8 cellular contexts compared by ENCODE assay signal in the genomic region with DNA sequence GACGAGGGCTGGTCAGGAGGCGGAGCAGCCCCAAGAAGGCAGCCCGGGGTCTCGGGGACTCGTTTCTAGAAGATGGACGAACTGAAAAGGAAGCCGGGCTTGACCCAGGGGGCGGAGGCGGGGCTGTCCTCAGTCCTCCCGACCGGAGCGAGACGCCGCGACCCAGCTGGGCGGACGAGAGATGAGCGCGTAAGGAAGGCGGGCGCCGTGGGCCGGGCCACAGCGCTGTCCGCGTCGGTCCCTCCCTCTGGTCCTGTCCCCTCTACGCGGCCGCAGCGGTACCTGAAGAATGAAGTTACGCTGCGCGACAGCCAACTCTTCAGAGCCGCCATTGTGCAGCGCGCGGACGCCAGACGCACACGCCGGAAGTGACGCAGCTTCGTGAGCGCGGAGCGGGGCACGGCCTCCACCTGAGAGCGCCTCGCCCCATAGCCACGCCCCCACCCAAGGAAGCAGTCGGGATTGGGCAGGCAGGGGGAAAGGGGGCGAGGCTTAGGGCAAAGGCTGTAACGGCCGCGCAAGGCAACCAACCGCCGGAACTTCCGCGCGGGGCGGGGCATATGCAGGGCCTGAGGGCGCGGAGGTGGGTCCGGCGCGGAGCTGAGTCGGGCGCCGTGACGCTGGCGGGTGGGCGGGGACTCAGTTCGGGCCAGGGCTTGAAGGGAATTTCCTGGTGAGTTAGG. TPM values are rescaled to one million over a fixed set of nuclear protein-coding genes. Genes with fewer than 3 reads are reported as not detected.
DNase-seq lines count a peak whose midpoint lies in the region; ATAC-seq and TF ChIP-seq lines count a peak whose summit lies in the region.

A gene (minus strand): TSS at position 370 of the 683 bp plus-strand sequence. CDS start 38 bp downstream, at position 332.

- peak; percentile 100 for DNase-seq in DMS53 (lab: John Stamatoyannopoulos, UW)
- peak; percentile 99 for DNase-seq in KG1 (lab: John Stamatoyannopoulos, UW)
- peak; percentile 86 for DNase-seq in Panc1 (ENCODE audit: low read depth, low spot score)
- peak; percentile 100 for DNase-seq in activated T-cell treated with anti-CD3 and anti-CD28 coated beads, Interleukin-2, amount 50 U/mL, for 4 hours
- peak; percentile 100 for DNase-seq in erythroblast (lab: John Stamatoyannopoulos, UW)
- DNase-seq in stimulated activated CD8-positive, alpha-beta memory T cell treated with anti-CD3 and anti-CD28 coated beads, Interleukin-7, amount 100 ng/mL, for 1 hour (ENCODE audit: low read depth in 2 of 2), result peak; percentile 98 to 99

- TF ChIP-seq CTCF in Panc1 (IDR thresholded peaks at IDR 0.05), result no peak

- peak within 1 kb of the TSS; percentile 88 for H3K9ac ChIP-seq in mucosa of stomach (ENCODE audit: low read length)

- ATAC-seq in GM21723 (IDR thresholded peaks at IDR 0.05; ENCODE audit: unreplicated experiment) (peak; percentile 91), Panc1 (peak; percentile 96)
- ATAC-seq in activated T-cell treated with anti-CD3 and anti-CD28 coated beads, Interleukin-2, amount 50 U/mL, for 4 hours, result peak; percentile 94

- intact Hi-C loops in Panc1 (cut with micrococcal nuclease; ENCODE audit: unreplicated experiment), result no loop called here

- peak within 1 kb of the TSS; percentile 92 for H3K4me3 Mint-ChIP-seq in activated T-cell treated with anti-CD3 and anti-CD28 coated beads, Interleukin-2, amount 50 U/mL, for 4 hours

- peaks cover 15% of the 10 kb centered on the region; the same call in 1 of the 2 replicates for H3K36me3 ChIP-seq in Panc1 (ENCODE audit: control insufficient read depth, insufficient read depth, low read length)
- H3K36me3 ChIP-seq in mucosa of stomach (ENCODE audit: control insufficient read depth, insufficient read depth, low read length), result peaks cover 2% of the 10 kb centered on the region

- H3K36me3 Mint-ChIP-seq in activated T-cell treated with anti-CD3 and anti-CD28 coated beads, Interleukin-2, amount 50 U/mL, for 4 hours (ENCODE audit: insufficient read depth), result peaks cover 29% of the 10 kb centered on the region

- H3K4me1 Mint-ChIP-seq in activated T-cell treated with anti-CD3 and anti-CD28 coated beads, Interleukin-2, amount 50 U/mL, for 4 hours (ENCODE audit: low read depth), result peaks cover 41% of the 10 kb centered on the region

- CTCF ChIA-PET in Panc1 (lab: Charles Lee), result interaction anchor here (0.5 to 0.6 kb wide), 2 partner anchors 268 to 1995 kb away, joined by 4 to 6 read pairs; no protein-coding TSS in a partner anchor

- in situ Hi-C loops in Panc1 (cut with HindIII; ENCODE audit: low pct_unique_long_range_greater_than_20kb, low sequenced_read_pairs), result no loop called here

- H3K4me1 ChIP-seq in Panc1 (ENCODE audit: control insufficient read depth, insufficient read depth, low read length) (peaks cover 16% of the 10 kb centered on the region), mucosa of stomach (ENCODE audit: control insufficient read depth, insufficient read depth, low read length) (peaks cover 8% of the 10 kb centered on the region)

- H3K9me3 Mint-ChIP-seq in activated T-cell treated with anti-CD3 and anti-CD28 coated beads, Interleukin-2, amount 50 U/mL, for 4 hours, result no peaks in the 10 kb centered on the region

- POLR2A ChIA-PET in Panc1 (lab: Charles Lee), result interaction anchor here (1.0 kb wide), 1 partner anchor 275 kb away, joined by 3 read pairs; a partner anchor contains a TSS

- no peaks in the 10 kb centered on the region for H3K27me3 Mint-ChIP-seq in activated T-cell treated with anti-CD3 and anti-CD28 coated beads, Interleukin-2, amount 50 U/mL, for 4 hours (ENCODE audit: low read depth)

- H3K27me3 ChIP-seq in Panc1 (ENCODE audit: control insufficient read depth, insufficient read depth, low read length), result no peaks in the 10 kb centered on the region
- H3K27me3 ChIP-seq in mucosa of stomach (ENCODE audit: control insufficient read depth, insufficient read depth, low read length), result no peaks in the 10 kb centered on the region

- peak within 1 kb of the TSS; percentile 92 to 100 for H3K4me3 ChIP-seq in Panc1 (ENCODE audit: low read depth in 2 of 2, low read length in 2 of 2)
- peak within 1 kb of the TSS; percentile 80 for H3K4me3 ChIP-seq in mucosa of stomach (ENCODE audit: low read length)

- TF ChIP-seq POLR2A in erythroblast (IDR thresholded peaks at IDR 0.05; ENCODE audit: low read length), result peak; percentile 95

- H3K27ac ChIP-seq in Panc1 (ENCODE audit: low read length), result peak within 1 kb of the TSS; percentile 97

- H3K9me3 ChIP-seq in Panc1 (ENCODE audit: control insufficient read depth, insufficient read depth, low read depth, low read length) (no peaks in the 10 kb centered on the region), mucosa of stomach (ENCODE audit: control insufficient read depth, low read length) (no peaks in the 10 kb centered on the region)

- no TSS peak for BruUV-seq in Panc1 (replicated peaks; lab: Mats Ljungman, UMichigan)

RNA-seq across cellular contexts. Expression of the gene that starts here (rescaled TPM):
- total RNA-seq in Panc1 (2021; ENCODE audit: unreplicated experiment), result 71.5 TPM
- polyA plus RNA-seq in Panc1 (2012; ENCODE audit: insufficient read length), result 44.3 TPM
- total RNA-seq in activated T-cell treated with anti-CD3 and anti-CD28 coated beads, Interleukin-2, amount 50 U/mL, for 4 hours, result 10 to 100 TPM; 66.4 to 75.3 (median 72.5) TPM

Comparison
In these comparisons a context has a peak if more than half of its experiments do, and no peak if none do; other contexts are left out.
1. Peak in every context shown above with its lines: DNase-seq, ATAC-seq, H3K4me3 ChIP-seq and H3K27ac ChIP-seq.